In genomic region chrX:11739796-11740195, GRCh38 we compare ENCODE assay signal across 18 cellular contexts.
DNase-seq lines count a peak whose midpoint lies in the region; ATAC-seq and TF ChIP-seq lines count a peak whose summit lies in the region.
"Had no signal": no experiment of that assay in that cellular context is flagged by ENCODE, and none has a peak within 500 bp of the region (broad histone marks: within the 10 kb centered on the region; RNA-seq: fewer than 3 reads in every experiment).

No MANE protein-coding gene starts in this region.

- H3K4me2 ChIP-seq in OCI-LY3 (ENCODE audit: low read length): peak overlapping the region; percentile 74

- ATAC-seq in GM18858 (IDR thresholded peaks at IDR 0.05; ENCODE audit: unreplicated experiment) (peak; percentile 48), GM21360 (IDR thresholded peaks at IDR 0.05; ENCODE audit: unreplicated experiment) (peak; percentile 56), HG02973 (IDR thresholded peaks at IDR 0.05; ENCODE audit: unreplicated experiment) (peak; percentile 59)
- ATAC-seq: K562, right lobe of liver had no signal

- H3K4me1 ChIP-seq in OCI-LY3 (ENCODE audit: low read length): peaks cover 95% of the 10 kb centered on the region
- H3K4me1 ChIP-seq: Caco-2, colonic mucosa, right lobe of liver, suprapubic skin had no signal

- DNase-seq in SW480 (ENCODE audit: low spot score): no peak
- no peak for DNase-seq in cerebellar cortex (ENCODE audit: low spot score)
- DNase-seq in pons (ENCODE audit: low spot score): no peak
- DNase-seq: activated CD4-positive, alpha-beta T cell treated with anti-CD3 and anti-CD28 coated beads for 1 hour; activated naive CD4-positive, alpha-beta T cell treated with Interleukin-2 at 50 U/mL for 16 hours; Caco-2; colonic mucosa; foreskin melanocyte; NCI-H2081; NCI-H524; right lobe of liver; SIG-M5 had no signal

- H4K20me1 ChIP-seq in OCI-LY3 (ENCODE audit: insufficient read depth, low read length): no peaks in the 10 kb centered on the region

- H3K4me3 ChIP-seq in OCI-LY3 (ENCODE audit: low read length): peak overlapping the region; percentile 49
- H3K4me3 ChIP-seq: colonic mucosa, K562, right lobe of liver, suprapubic skin had no signal

- no peaks in the 10 kb centered on the region for H3K27me3 ChIP-seq in OCI-LY3 (ENCODE audit: low read depth, low read length)
- H3K27me3 ChIP-seq: right lobe of liver, suprapubic skin had no signal

- H2AFZ ChIP-seq in OCI-LY3 (ENCODE audit: low read depth, low read length): no peak overlapping the region

- no peaks in the 10 kb centered on the region for H3K79me2 ChIP-seq in OCI-LY3 (ENCODE audit: low read length)

- no peak for TF ChIP-seq CTCF in OCI-LY3 (IDR thresholded peaks at IDR 0.05; ENCODE audit: low read depth, low read length)

- H3K9ac ChIP-seq in OCI-LY3 (ENCODE audit: low read length): peak overlapping the region; percentile 87

- H3K9me3 ChIP-seq in OCI-LY3 (ENCODE audit: insufficient read depth, low read length): no peaks in the 10 kb centered on the region
- H3K9me3 ChIP-seq: Caco-2, colonic mucosa, right lobe of liver, suprapubic skin had no signal

- H3K36me3 ChIP-seq in OCI-LY3 (replicated peaks; ENCODE audit: low read depth, low read length): peaks cover 7% of the 10 kb centered on the region
- H3K36me3 ChIP-seq: colonic mucosa, right lobe of liver, suprapubic skin had no signal

- H3K27ac ChIP-seq in OCI-LY3 (ENCODE audit: low read length): peak overlapping the region; percentile 98
- H3K27ac ChIP-seq: colonic mucosa, right lobe of liver, suprapubic skin had no signal
